8 cellular contexts compared by ENCODE assay signal in the genomic region with DNA sequence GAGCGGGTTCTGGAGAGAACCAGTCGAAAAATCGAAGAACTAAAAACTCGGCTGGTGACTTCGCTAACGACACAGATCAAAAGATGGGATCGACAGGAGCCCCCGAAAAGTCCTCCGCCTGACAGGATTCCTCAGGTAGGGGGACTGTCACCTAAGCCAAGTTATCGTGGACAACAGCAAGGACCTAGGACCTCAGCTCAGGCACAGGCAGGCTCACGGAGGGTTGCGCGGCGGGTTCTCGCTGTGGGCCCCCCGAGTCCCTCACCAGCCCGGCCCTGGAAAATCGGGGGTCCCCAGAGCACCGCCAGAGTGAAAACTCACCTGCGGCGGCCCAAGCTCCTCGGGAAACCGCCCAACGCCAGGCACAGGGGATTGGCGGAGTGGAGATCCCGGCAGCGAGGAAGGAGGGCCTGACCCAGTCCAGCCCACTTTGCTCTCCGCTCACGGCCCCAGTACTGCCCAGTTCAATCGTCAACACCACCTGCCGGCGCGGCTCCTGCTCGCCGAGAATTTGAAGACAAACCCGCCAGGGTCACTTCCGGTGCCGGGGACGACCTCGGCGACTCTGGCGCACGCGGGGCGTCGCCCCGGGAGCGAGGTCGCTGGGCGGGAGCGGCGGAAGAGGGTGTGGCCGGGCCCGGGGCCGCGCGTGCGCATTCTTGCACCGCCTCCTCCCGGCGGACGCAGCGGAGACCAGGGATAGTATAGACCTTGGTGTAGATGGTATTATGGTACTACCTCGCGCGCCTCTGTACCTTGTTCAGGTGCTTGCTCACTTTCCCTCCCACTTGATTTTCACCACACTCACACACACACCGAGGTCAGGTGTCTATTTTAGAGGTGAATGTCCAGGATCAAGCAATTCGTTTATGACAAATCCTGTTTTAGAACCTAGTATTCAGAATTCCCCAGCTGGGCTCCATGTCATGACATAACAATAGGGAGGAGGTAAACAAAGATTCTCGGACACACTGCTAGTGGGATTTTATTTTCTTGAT. TPM values are rescaled to one million over a fixed set of nuclear protein-coding genes. Genes with fewer than 3 reads are reported as not detected.
A peak's percentile ranks its signal among the peaks of the same experiment; 100 is the strongest.
DNase-seq lines count a peak whose midpoint lies in the region; ATAC-seq, FAIRE-seq and TF ChIP-seq lines count a peak whose summit lies in the region.

A gene (minus strand): TSS at position 567 of the 998 bp plus-strand sequence. CDS start 10,167 bp downstream, outside the sequence.

- H3K27me3 ChIP-seq in H1 (replicated peaks in 1 of 4; ENCODE audit: control insufficient read depth in 3 of 4, extremely low read depth in 1 of 4, insufficient read depth in 3 of 4, low read length in 3 of 4) (no peaks in the 10 kb centered on the region), mesenchymal stem cell (ENCODE audit: control insufficient read depth in 1 of 2, insufficient read depth in 1 of 2, low read length in 2 of 2) (no peaks in the 10 kb centered on the region)

- H3K14ac ChIP-seq in H1 (ENCODE audit: insufficient read length) (no peak within 1 kb of the TSS), mesenchymal stem cell (ENCODE audit: low read length in 2 of 2) (peak within 1 kb of the TSS in 1 of 2 experiments; percentile 26)

- H3K4me1 ChIP-seq in H1 (replicated peaks in 1 of 4; ENCODE audit: control insufficient read depth in 3 of 4, insufficient read depth in 4 of 4, low read length in 3 of 4) (peaks cover 0 to 4% (median 3%) of the 10 kb centered on the region in 4 experiments; a peak in 4 of 7 replicates), mesenchymal stem cell (ENCODE audit: control insufficient read depth, insufficient read depth, low read depth, low read length) (no peaks in the 10 kb centered on the region)

- H4K8ac ChIP-seq in H1 (ENCODE audit: extremely low read depth, insufficient read depth, low read length) = peak within 1 kb of the TSS; percentile 66; the same call in 1 of the 2 replicates
- no peak within 1 kb of the TSS for H4K8ac ChIP-seq in mesenchymal stem cell (ENCODE audit: low read length)

- H3K9me3 ChIP-seq in H1 (ENCODE audit: insufficient read depth in 2 of 2, low read depth in 1 of 2, low read length in 1 of 2) (no peaks in the 10 kb centered on the region), mesenchymal stem cell (ENCODE audit: control insufficient read depth, low read length) (no peaks in the 10 kb centered on the region)

- no peaks in the 10 kb centered on the region for H4K20me1 ChIP-seq in H1 (replicated peaks in 1 of 2; ENCODE audit: control insufficient read depth in 1 of 2, insufficient read depth in 2 of 2, low read length in 2 of 2)

- H3K4me2 ChIP-seq in H1 (ENCODE audit: insufficient read depth in 1 of 2, low read depth in 2 of 2, low read length in 2 of 2) (peak within 1 kb of the TSS; percentile 64 to 85), mesenchymal stem cell (ENCODE audit: low read length, poor library complexity, severe bottlenecking) (peak within 1 kb of the TSS; percentile 96)

- POLR2A ChIA-PET in H1 (lab: Charles Lee; ENCODE audit: partially characterized antibody) = interaction anchor here (0.6 to 1.5 kb wide), 7 partner anchors 9 to 71 kb away, joined by 3 to 6 read pairs (median 4); no protein-coding TSS in a partner anchor

- TF ChIP-seq CTCF in H1 (IDR thresholded peaks at IDR 0.05; ENCODE audit: control extremely low read depth in 1 of 3, insufficient read depth in 1 of 3, low read depth in 1 of 3, low read length in 3 of 3) = peak in 1 of 3 experiments; percentile 6; a peak in 1 of 4 replicates

- peaks cover 2% of the 10 kb centered on the region; the same call in 1 of the 2 replicates for H3K23me2 ChIP-seq in H1 (ENCODE audit: low read depth, low read length)

- H3K9ac ChIP-seq in H1 (replicated peaks in 1 of 4; ENCODE audit: extremely low read depth in 1 of 4, low read depth in 3 of 4, low read length in 3 of 4) (peak within 1 kb of the TSS; percentile 41 to 63 (median 62)), mesenchymal stem cell (ENCODE audit: low read length) (peak within 1 kb of the TSS; percentile 95)

- H3K4ac ChIP-seq in H1 (replicated peaks; ENCODE audit: insufficient read length, low read depth, low read length) (no peak within 1 kb of the TSS), mesenchymal stem cell (ENCODE audit: low read depth in 1 of 2, low read length in 2 of 2) (peak within 1 kb of the TSS in 1 of 2 experiments; percentile 40)

- H3K23ac ChIP-seq in H1 (ENCODE audit: insufficient read length) = no peak within 1 kb of the TSS
- peak within 1 kb of the TSS in 1 of 2 experiments; percentile 10 for H3K23ac ChIP-seq in mesenchymal stem cell (ENCODE audit: low read length in 2 of 2)

- TF ChIP-seq RAD21 in H1 (IDR thresholded peaks at IDR 0.05 in 1 of 2, conservative IDR thresholded peaks at IDR 0.05 in 1 of 2; ENCODE audit: low read depth in 2 of 2, low read length in 2 of 2) = peak in 1 of 2 experiments; percentile 10; a peak in 1 of 4 replicates

- no peak for TF ChIP-seq EP300 in H1 (IDR thresholded peaks at IDR 0.05; ENCODE audit: borderline replicate concordance in 1 of 2, low read depth in 2 of 2, low read length in 2 of 2)

- H2BK5ac ChIP-seq in H1 (ENCODE audit: low read depth, low read length) = peak within 1 kb of the TSS; percentile 75; the same call in 1 of the 2 replicates
- no peak within 1 kb of the TSS for H2BK5ac ChIP-seq in mesenchymal stem cell (ENCODE audit: low read depth, low read length, poor library complexity, severe bottlenecking)

- H3K27ac ChIP-seq in H1 (ENCODE audit: low read depth, low read length) (no peak within 1 kb of the TSS; the same call in 1 of the 2 replicates), mesenchymal stem cell (ENCODE audit: low read length, poor library complexity, severe bottlenecking) (peak within 1 kb of the TSS; percentile 19)

- ATAC-seq in GM21367 (IDR thresholded peaks at IDR 0.05; ENCODE audit: unreplicated experiment) = peak; percentile 88

- H4K91ac ChIP-seq in H1 (replicated peaks; ENCODE audit: insufficient read length, low read length) (no peak within 1 kb of the TSS), mesenchymal stem cell (ENCODE audit: low read length) (peak within 1 kb of the TSS; percentile 30)

- no peak within 1 kb of the TSS for H2BK15ac ChIP-seq in H1 (ENCODE audit: low read length)
- H2BK15ac ChIP-seq in mesenchymal stem cell (ENCODE audit: low read depth, poor library complexity, severe bottlenecking) = peak within 1 kb of the TSS; percentile 84

- CTCF ChIA-PET in H1 (lab: Charles Lee; ENCODE audit: partially characterized antibody) = interaction anchor here (1.4 to 1.5 kb wide), 2 partner anchors 19 to 102 kb away, joined by 3 read pairs; no protein-coding TSS in a partner anchor

- no peaks in the 10 kb centered on the region for H3K36me3 ChIP-seq in H1 (ENCODE audit: control insufficient read depth in 2 of 4, insufficient read depth in 4 of 4, low read length in 3 of 4)
- no peaks in the 10 kb centered on the region for H3K36me3 ChIP-seq in mesenchymal stem cell (ENCODE audit: control insufficient read depth in 1 of 2, insufficient read depth in 2 of 2, low read depth in 1 of 2, low read length in 2 of 2)

- H2AFZ ChIP-seq in H1 (ENCODE audit: low read length) (peak within 1 kb of the TSS; percentile 100), mesenchymal stem cell (ENCODE audit: low read depth, low read length) (peak within 1 kb of the TSS; percentile 69)

- H3K4me3 ChIP-seq in H1 (ENCODE audit: extremely low read depth in 1 of 4, insufficient read depth in 2 of 4, low read depth in 3 of 4, low read length in 4 of 4) (peak within 1 kb of the TSS; percentile 61 to 93 (median 86)), mesenchymal stem cell (ENCODE audit: insufficient read depth in 1 of 2, low read depth in 1 of 2, low read length in 2 of 2) (peak within 1 kb of the TSS; percentile 95 to 98)

- no peak for FAIRE-seq in H1 (lab: Jason Lieb, UNC)

- H3K79me1 ChIP-seq in H1 (ENCODE audit: low read depth, low read length) (no peaks in the 10 kb centered on the region), mesenchymal stem cell (replicated peaks; ENCODE audit: low read length, poor library complexity, severe bottlenecking) (peaks cover 3% of the 10 kb centered on the region)

- no peak within 1 kb of the TSS for H2BK20ac ChIP-seq in H1 (ENCODE audit: low read length)

- H3K79me2 ChIP-seq in H1 (ENCODE audit: control insufficient read depth in 1 of 2, insufficient read depth in 2 of 2, low read length in 2 of 2) = peaks cover 0 to 23% of the 10 kb centered on the region in 2 experiments; a peak in 3 of 4 replicates

- 3% methylated on average over 60 of the region's 69 CpGs; no CpG with 5 or more reads in 1 of the 2 experiments for WGBS in H1 (ENCODE audit: extremely low coverage in 1 of 2, insufficient coverage in 1 of 2, insufficient read length in 1 of 2, insufficient replicate concordance in 2 of 2, low coverage in 1 of 2, low lambda C conversion rate in 2 of 2, missing lambda C conversion rate in 1 of 2), 2 experiments
- WGBS in mesenchymal stem cell = 0% methylated on average over 39 of the region's 69 CpGs

- H2BK12ac ChIP-seq in H1 (ENCODE audit: low read depth, low read length) = no peak within 1 kb of the TSS
- peak within 1 kb of the TSS in 1 of 2 experiments; percentile 32 for H2BK12ac ChIP-seq in mesenchymal stem cell (ENCODE audit: low read length in 2 of 2)

- H3K18ac ChIP-seq in H1 (ENCODE audit: extremely low read depth, low read length) (peak within 1 kb of the TSS; percentile 80), mesenchymal stem cell (ENCODE audit: low read depth in 1 of 2, low read length in 2 of 2) (peak within 1 kb of the TSS; percentile 72 to 82)

- H4K5ac ChIP-seq in H1 (ENCODE audit: insufficient read length, low read depth, low read length) = peak within 1 kb of the TSS; percentile 23

- H2AK5ac ChIP-seq in H1 (ENCODE audit: low read depth, low read length) (no peak within 1 kb of the TSS), mesenchymal stem cell (ENCODE audit: low read length, severe bottlenecking) (no peak within 1 kb of the TSS)

- H2BK120ac ChIP-seq in H1 (replicated peaks; ENCODE audit: low read depth, low read length) (no peak within 1 kb of the TSS), mesenchymal stem cell (ENCODE audit: low read depth, low read length) (no peak within 1 kb of the TSS)

- peak within 1 kb of the TSS; percentile 32 for H3K56ac ChIP-seq in H1 (replicated peaks; ENCODE audit: insufficient read length, low read depth, low read length)

- TF ChIP-seq POLR2A in H1 (IDR thresholded peaks at IDR 0.05; ENCODE audit: control extremely low read depth in 1 of 2, low read depth in 2 of 2, low read length in 2 of 2) = peak; percentile 75 to 85

- DNase-seq in COR-L47 (lab: John Stamatoyannopoulos, UW) (peak; percentile 39), HT1080 (ENCODE audit: low read depth) (peak; percentile 87), NOMO-1 (lab: John Stamatoyannopoulos, UW; ENCODE audit: unreplicated experiment in 2 of 2) (peak; percentile 82 to 90), H1 (ENCODE audit: low read depth in 1 of 2, low spot score in 2 of 2) (peak; percentile 85 to 95), mesenchymal stem cell (peak; percentile 73)
- DNase-seq in activated CD8-positive, alpha-beta memory T cell treated with anti-CD3 and anti-CD28 coated beads for 48 hours (ENCODE audit: low read depth in 2 of 3, low spot score in 2 of 3) = peak; percentile 81 to 86 (median 84)
- peak; percentile 72 for DNase-seq in stimulated activated CD8-positive, alpha-beta memory T cell treated with anti-CD3 and anti-CD28 coated beads, Interleukin-12 subunit alpha, Interleukin-12 subunit beta, amount 100 ng/mL, for 24 hours (ENCODE audit: extremely low read depth)

RNA-seq across cellular contexts. Expression of the gene that starts here (rescaled TPM):
- 19.2 and 22.3 TPM in 2 replicates for total RNA-seq in HT1080 (2014; rRNA removed; shearing (Covaris generic))
- 7.7 and 8.5 TPM in 2 replicates for polyA plus RNA-seq in HT1080 (2015; cell fraction: cytosol; rRNA removed)
- polyA plus RNA-seq in HT1080 (2015; cell fraction: nucleus; rRNA removed) = 7.2 and 12.4 TPM in 2 replicates
- total RNA-seq in H1 (2021; fragmentation: NEBNext Ultra II Directional; extraction: Animal tissue kit (Norgen Biotek cat#: 25700)) = 19.1 and 20.3 TPM in 2 replicates
- 7.3 and 7.6 TPM in 2 replicates for polyA plus RNA-seq in H1 (2011; rRNA removed)
- 12.9 TPM for polyA plus RNA-seq in H1 (2011; cell fraction: cytosol; rRNA removed)
- 4.9 TPM for polyA plus RNA-seq in H1 (2011; cell fraction: nucleus; rRNA removed)
- 12.6 to 22.9 TPM (median 15.2 TPM) in 4 replicates for polyA plus RNA-seq in H1 (2012, experiment 1 of 2)
- polyA plus RNA-seq in H1 (2012, experiment 2 of 2) = 1.7 TPM
- polyA plus RNA-seq in H1 (2013, experiment 1 of 2) = 18.0 TPM
- 18.7 TPM for polyA plus RNA-seq in H1 (2013, experiment 2 of 2)
- 12.4 and 16.2 TPM in 2 replicates for polyA minus RNA-seq in H1 (2011; rRNA and poly(A)+ RNA removed)
- 11.7 TPM for polyA minus RNA-seq in H1 (2011; cell fraction: cytosol; rRNA and poly(A)+ RNA removed)
- polyA minus RNA-seq in H1 (2011; cell fraction: nucleus; rRNA and poly(A)+ RNA removed) = 10.7 TPM
- 16.3 TPM for polyA plus RNA-seq in mesenchymal stem cell (2013, experiment 1 of 2)
- 16.4 TPM for polyA plus RNA-seq in mesenchymal stem cell (2013, experiment 2 of 2)

Comparison
In these comparisons a context has a peak if more than half of its experiments do, and no peak if none do; other contexts are left out.
1. DNase-seq: peak in every context shown above with its lines; median percentile 90 in H1; 87 in HT1080; 86 in NOMO-1; 84 in activated CD8-positive, alpha-beta memory T cell treated with anti-CD3 and anti-CD28 coated beads for 48 hours; 73 in mesenchymal stem cell; 72 in stimulated activated CD8-positive, alpha-beta memory T cell treated with anti-CD3 and anti-CD28 coated beads, Interleukin-12 subunit alpha, Interleukin-12 subunit beta, amount 100 ng/mL, for 24 hours; 39 in COR-L47.